ENCODE assay signal across 1 cellular context in the genomic region with DNA sequence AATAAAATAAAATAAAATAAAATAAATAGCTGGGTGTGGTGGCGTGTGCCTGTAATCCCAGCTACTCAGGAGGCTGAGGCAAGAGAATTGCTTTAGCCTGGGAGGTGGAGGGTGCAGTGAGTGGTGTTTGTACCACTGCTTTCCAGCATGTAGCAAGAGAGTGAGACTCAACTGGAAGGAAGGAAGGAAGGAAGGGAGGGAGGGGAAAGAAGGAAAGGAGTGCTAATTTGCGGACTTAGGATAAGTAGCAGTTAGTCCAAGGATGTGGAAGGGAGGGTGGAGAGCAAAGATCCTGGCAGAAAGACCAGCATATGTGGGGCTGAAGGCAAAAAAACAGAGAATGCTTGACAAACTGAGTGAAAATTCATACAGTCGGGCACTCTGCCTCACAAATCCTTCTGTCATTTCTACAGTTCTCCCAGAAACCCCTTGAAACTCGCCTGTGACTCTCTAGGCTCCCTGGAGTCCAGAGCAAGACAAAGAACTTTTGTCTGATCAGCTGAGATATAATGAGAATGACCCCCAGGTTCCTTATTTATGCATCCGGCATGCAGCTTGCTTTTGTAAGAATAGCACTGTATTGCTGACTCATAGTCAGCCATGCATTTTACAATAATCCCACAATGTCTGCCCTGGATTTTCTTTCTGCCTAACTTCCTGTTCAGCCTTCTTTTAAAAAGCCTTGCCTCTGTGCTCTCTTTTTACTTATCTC.
TF ChIP-seq lines count a peak whose summit lies in the region.

No MANE protein-coding gene starts in this region.

TF ChIP-seq in SK-N-SH treated with all-trans-retinoic acid at 6 μM for 48 hours, 23 proteins besides CTCF, POLR2A, EP300 and RAD21 (continued from another document):
- TF ChIP-seq ZFP3 (CRISPR knock-in tag; IDR thresholded peaks at IDR 0.05) (no peak), PATZ1 (CRISPR knock-in tag; IDR thresholded peaks at IDR 0.05; ENCODE audit: borderline replicate concordance) (no peak), ZNF565 (CRISPR knock-in tag; conservative IDR thresholded peaks at IDR 0.05; ENCODE audit: low read depth) (no peak), ISL1 (CRISPR knock-in tag; IDR thresholded peaks at IDR 0.05) (no peak), ZFP30 (CRISPR knock-in tag; IDR thresholded peaks at IDR 0.05) (no peak), SNAI2 (CRISPR knock-in tag; IDR thresholded peaks at IDR 0.05) (no peak), ESRRG (CRISPR knock-in tag; IDR thresholded peaks at IDR 0.05) (no peak), ARNTL (CRISPR knock-in tag; IDR thresholded peaks at IDR 0.05; ENCODE audit: borderline replicate concordance, low read depth) (no peak), ZNF70 (CRISPR knock-in tag; IDR thresholded peaks at IDR 0.05) (no peak), ZNF8 (CRISPR knock-in tag; IDR thresholded peaks at IDR 0.05) (0 out of 2 replicates have a peak, but pooled peaks have one; percentile 21), BACH2 (CRISPR knock-in tag; IDR thresholded peaks at IDR 0.05; ENCODE audit: borderline replicate concordance) (peak; percentile 53; the same call in 1 of the 2 replicates), CSDC2 (CRISPR knock-in tag; IDR thresholded peaks at IDR 0.05) (0 out of 2 replicates have a peak, but pooled peaks have one; percentile 54), TCF4 (CRISPR knock-in tag; IDR thresholded peaks at IDR 0.05; ENCODE audit: borderline replicate concordance) (no peak), OSR1 (CRISPR knock-in tag; IDR thresholded peaks at IDR 0.05) (no peak), PPARA (CRISPR knock-in tag; IDR thresholded peaks at IDR 0.05; ENCODE audit: borderline replicate concordance) (no peak), RARB (CRISPR knock-in tag; IDR thresholded peaks at IDR 0.05) (peak; percentile 10; the same call in 1 of the 2 replicates), TSHZ2 (CRISPR knock-in tag; IDR thresholded peaks at IDR 0.05) (0 out of 2 replicates have a peak, but pooled peaks have one; percentile 25)
- TF ChIP-seq, protein P1, sequence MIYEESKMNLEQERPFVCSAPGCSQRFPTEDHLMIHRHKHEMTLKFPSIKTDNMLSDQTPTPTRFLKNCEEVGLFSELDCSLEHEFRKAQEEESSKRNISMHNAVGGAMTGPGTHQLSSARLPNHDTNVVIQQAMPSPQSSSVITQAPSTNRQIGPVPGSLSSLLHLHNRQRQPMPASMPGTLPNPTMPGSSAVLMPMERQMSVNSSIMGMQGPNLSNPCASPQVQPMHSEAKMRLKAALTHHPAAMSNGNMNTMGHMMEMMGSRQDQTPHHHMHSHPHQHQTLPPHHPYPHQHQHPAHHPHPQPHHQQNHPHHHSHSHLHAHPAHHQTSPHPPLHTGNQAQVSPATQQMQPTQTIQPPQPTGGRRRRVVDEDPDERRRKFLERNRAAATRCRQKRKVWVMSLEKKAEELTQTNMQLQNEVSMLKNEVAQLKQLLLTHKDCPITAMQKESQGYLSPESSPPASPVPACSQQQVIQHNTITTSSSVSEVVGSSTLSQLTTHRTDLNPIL (CRISPR knock-in tag; IDR thresholded peaks at IDR 0.05; ENCODE audit: low read depth), result no peak
- TF ChIP-seq, protein P2, sequence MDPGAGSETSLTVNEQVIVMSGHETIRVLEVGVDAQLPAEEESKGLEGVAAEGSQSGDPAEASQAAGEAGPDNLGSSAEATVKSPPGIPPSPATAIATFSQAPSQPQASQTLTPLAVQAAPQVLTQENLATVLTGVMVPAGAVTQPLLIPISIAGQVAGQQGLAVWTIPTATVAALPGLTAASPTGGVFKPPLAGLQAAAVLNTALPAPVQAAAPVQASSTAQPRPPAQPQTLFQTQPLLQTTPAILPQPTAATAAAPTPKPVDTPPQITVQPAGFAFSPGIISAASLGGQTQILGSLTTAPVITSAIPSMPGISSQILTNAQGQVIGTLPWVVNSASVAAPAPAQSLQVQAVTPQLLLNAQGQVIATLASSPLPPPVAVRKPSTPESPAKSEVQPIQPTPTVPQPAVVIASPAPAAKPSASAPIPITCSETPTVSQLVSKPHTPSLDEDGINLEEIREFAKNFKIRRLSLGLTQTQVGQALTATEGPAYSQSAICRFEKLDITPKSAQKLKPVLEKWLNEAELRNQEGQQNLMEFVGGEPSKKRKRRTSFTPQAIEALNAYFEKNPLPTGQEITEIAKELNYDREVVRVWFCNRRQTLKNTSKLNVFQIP (CRISPR knock-in tag; IDR thresholded peaks at IDR 0.05; ENCODE audit: borderline replicate concordance, low read depth), result no peak
- TF ChIP-seq, protein P3, sequence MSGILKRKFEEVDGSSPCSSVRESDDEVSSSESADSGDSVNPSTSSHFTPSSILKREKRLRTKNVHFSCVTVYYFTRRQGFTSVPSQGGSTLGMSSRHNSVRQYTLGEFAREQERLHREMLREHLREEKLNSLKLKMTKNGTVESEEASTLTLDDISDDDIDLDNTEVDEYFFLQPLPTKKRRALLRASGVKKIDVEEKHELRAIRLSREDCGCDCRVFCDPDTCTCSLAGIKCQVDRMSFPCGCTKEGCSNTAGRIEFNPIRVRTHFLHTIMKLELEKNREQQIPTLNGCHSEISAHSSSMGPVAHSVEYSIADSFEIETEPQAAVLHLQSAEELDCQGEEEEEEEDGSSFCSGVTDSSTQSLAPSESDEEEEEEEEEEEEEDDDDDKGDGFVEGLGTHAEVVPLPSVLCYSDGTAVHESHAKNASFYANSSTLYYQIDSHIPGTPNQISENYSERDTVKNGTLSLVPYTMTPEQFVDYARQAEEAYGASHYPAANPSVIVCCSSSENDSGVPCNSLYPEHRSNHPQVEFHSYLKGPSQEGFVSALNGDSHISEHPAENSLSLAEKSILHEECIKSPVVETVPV (CRISPR knock-in tag; IDR thresholded peaks at IDR 0.05), result no peak
